Comparison of ENCODE assay signal across 15 cellular contexts in the genomic region with DNA sequence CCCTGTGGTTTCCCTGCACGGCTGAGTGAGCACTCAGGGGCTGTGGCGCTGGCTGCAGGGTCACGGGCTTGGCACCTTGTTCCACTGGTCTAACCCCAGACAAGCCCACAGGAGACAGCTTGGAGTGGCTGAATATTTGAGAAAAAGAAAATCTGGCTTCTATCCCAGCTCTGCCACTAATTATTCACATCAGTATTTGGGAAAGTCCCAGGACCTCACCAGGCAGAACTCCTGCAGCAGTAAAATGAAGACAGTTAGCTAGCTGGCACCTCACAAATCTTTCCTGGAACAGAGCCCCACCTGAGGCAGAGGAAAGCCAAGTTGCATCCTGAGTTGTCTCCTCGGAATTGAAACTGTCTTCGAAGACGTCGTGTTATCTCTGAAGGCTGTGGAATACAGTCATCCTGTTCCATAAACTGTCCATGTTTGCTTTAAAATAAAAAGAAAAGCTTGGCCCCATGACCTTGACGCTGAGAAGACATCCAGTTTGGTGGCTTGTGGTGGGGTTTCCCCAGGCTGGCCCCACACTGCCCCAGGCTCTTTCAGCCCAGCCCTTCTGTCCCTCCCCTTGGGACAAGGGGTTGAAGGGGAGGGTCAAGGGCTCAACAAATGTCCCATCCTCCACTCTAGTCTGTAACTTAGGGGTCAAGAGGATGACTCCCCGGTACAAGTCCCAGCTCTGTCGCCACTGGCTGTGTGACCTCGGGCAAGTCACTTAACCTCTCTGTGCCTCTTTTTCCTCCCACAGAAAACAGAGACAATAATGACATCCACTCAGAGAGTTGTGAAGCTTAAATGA.
DNase-seq lines count a peak whose midpoint lies in the region; ATAC-seq, FAIRE-seq and TF ChIP-seq lines count a peak whose summit lies in the region.
"Had no signal": no experiment of that assay in that cellular context is flagged by ENCODE, and none has a peak within 500 bp of the region (broad histone marks: within the 10 kb centered on the region; RNA-seq: fewer than 3 reads in every experiment).

No MANE protein-coding gene starts in this region.

- no peak overlapping the region for H2AFZ ChIP-seq in astrocyte (ENCODE audit: low read depth, low read length)

- H3K9me3 ChIP-seq in heart left ventricle (no peaks in the 10 kb centered on the region), astrocyte (ENCODE audit: insufficient read depth, low read depth, low read length) (no peaks in the 10 kb centered on the region)
- H3K9me3 ChIP-seq in effector memory CD4-positive, alpha-beta T cell (ENCODE audit: control insufficient read depth, low read length): no peaks in the 10 kb centered on the region

- H3K27me3 ChIP-seq in heart left ventricle (peaks cover 0 to 17% (median 0%) of the 10 kb centered on the region in 9 donors), astrocyte (ENCODE audit: insufficient read depth, low read length) (peaks cover 2% of the 10 kb centered on the region)
- H3K27me3 ChIP-seq in effector memory CD4-positive, alpha-beta T cell (replicated peaks; ENCODE audit: control insufficient read depth, insufficient read depth, low read length, poor library complexity, severe bottlenecking): no peaks in the 10 kb centered on the region

- intact Hi-C loops in left cardiac atrium (cut with DNase I) (loop anchor here in 1 of 2 donors (10.0 kb wide), 1 partner anchor 317 kb away; no protein-coding TSS in a partner anchor), heart left ventricle (cut with DNase I) (no loop called here)

- no peak overlapping the region for H3K4me3 ChIP-seq in heart left ventricle
- no peak overlapping the region for H3K4me3 ChIP-seq in astrocyte (ENCODE audit: insufficient read depth, low read depth, low read length)
- no peak overlapping the region for H3K4me3 ChIP-seq in effector memory CD4-positive, alpha-beta T cell (ENCODE audit: insufficient read depth, low read depth, low read length, poor library complexity, severe bottlenecking)

- no peak overlapping the region for H3K27ac Mint-ChIP-seq in astrocyte (ENCODE audit: unreplicated experiment)
- H3K27ac Mint-ChIP-seq in activated naive CD8-positive, alpha-beta T cell treated with anti-CD3 and anti-CD28 coated beads for 36 hours: no peak overlapping the region

- H3K36me3 ChIP-seq in heart left ventricle (no peaks in the 10 kb centered on the region), astrocyte (ENCODE audit: insufficient read depth, low read length) (no peaks in the 10 kb centered on the region)
- H3K36me3 ChIP-seq in effector memory CD4-positive, alpha-beta T cell (ENCODE audit: control insufficient read depth, insufficient read depth, low read length): no peaks in the 10 kb centered on the region

- H3K4me1 ChIP-seq in heart left ventricle: peaks cover 0 to 4% (median 0%) of the 10 kb centered on the region in 12 donors
- H3K4me1 ChIP-seq in astrocyte (ENCODE audit: insufficient read depth, low read length): no peaks in the 10 kb centered on the region
- no peaks in the 10 kb centered on the region for H3K4me1 ChIP-seq in effector memory CD4-positive, alpha-beta T cell (ENCODE audit: control insufficient read depth, insufficient read depth, low read length, poor library complexity, severe bottlenecking)

- H3K27me3 Mint-ChIP-seq in astrocyte (ENCODE audit: low read depth, unreplicated experiment): peaks cover 46% of the 10 kb centered on the region
- H3K27me3 Mint-ChIP-seq in activated naive CD8-positive, alpha-beta T cell treated with anti-CD3 and anti-CD28 coated beads for 36 hours: peaks cover 14% of the 10 kb centered on the region

- peak overlapping the region; percentile 29 for H3K4me2 ChIP-seq in astrocyte (ENCODE audit: low read length)

- WGBS in heart left ventricle, 4 donors: 43 to 61% (median 54%) methylated on average over 8 to 11 of the region's 11 CpGs

- FAIRE-seq in astrocyte (lab: Jason Lieb, UNC): no peak

- DNase-seq in left cardiac atrium (no peak), heart left ventricle (no peak), astrocyte (ENCODE audit: low read depth) (peak; percentile 31), kidney tubule cell (ENCODE audit: low spot score) (peak; percentile 80)
- DNase-seq in activated naive CD8-positive, alpha-beta T cell treated with anti-CD3 and anti-CD28 coated beads for 36 hours: no peak
- DNase-seq in effector memory CD4-positive, alpha-beta T cell: no peak
- DNase-seq: activated T-cell treated with anti-CD3 and anti-CD28 coated beads, Interleukin-2, amount 50 U/mL, for 4 hours; Kasumi-1; NCI-H510A; occipital lobe; Right ventricle myocardium superior; stimulated activated CD4-positive, alpha-beta T cell treated with anti-CD3 and anti-CD28 coated beads, Interleukin-1b, Interleukin-23, amount 100 ng/mL, for 48 hours had no signal

- TF ChIP-seq CTCF in heart left ventricle (IDR thresholded peaks at IDR 0.05) (no peak), astrocyte (IDR thresholded peaks at IDR 0.05; ENCODE audit: insufficient read depth, low read depth, low read length) (no peak)

- H3K36me3 Mint-ChIP-seq in astrocyte (ENCODE audit: low read depth, unreplicated experiment): peaks cover 2% of the 10 kb centered on the region
- no peaks in the 10 kb centered on the region for H3K36me3 Mint-ChIP-seq in activated naive CD8-positive, alpha-beta T cell treated with anti-CD3 and anti-CD28 coated beads for 36 hours

- H4K20me1 ChIP-seq in astrocyte (ENCODE audit: insufficient read depth, low read length): no peaks in the 10 kb centered on the region

- no peaks in the 10 kb centered on the region for H3K4me1 Mint-ChIP-seq in astrocyte (ENCODE audit: low read depth, unreplicated experiment)
- H3K4me1 Mint-ChIP-seq in activated naive CD8-positive, alpha-beta T cell treated with anti-CD3 and anti-CD28 coated beads for 36 hours: no peaks in the 10 kb centered on the region

- H3K4me3 Mint-ChIP-seq in astrocyte (ENCODE audit: unreplicated experiment): no peak overlapping the region
- H3K4me3 Mint-ChIP-seq in activated naive CD8-positive, alpha-beta T cell treated with anti-CD3 and anti-CD28 coated beads for 36 hours: no peak overlapping the region
- H3K4me3 Mint-ChIP-seq: activated T-cell treated with anti-CD3 and anti-CD28 coated beads, Interleukin-2, amount 50 U/mL, for 4 hours had no signal

- peak; percentile 29 to 32 for ATAC-seq in left cardiac atrium
- no peak for ATAC-seq in heart left ventricle
- ATAC-seq in GM18505 (IDR thresholded peaks at IDR 0.05; ENCODE audit: unreplicated experiment): no peak
- ATAC-seq in GM18511 (IDR thresholded peaks at IDR 0.05; ENCODE audit: unreplicated experiment): no peak
- ATAC-seq: activated T-cell treated with anti-CD3 and anti-CD28 coated beads, Interleukin-2, amount 50 U/mL, for 4 hours; left lobe of liver had no signal

- H3K9me3 Mint-ChIP-seq in astrocyte (ENCODE audit: unreplicated experiment): peaks cover 6% of the 10 kb centered on the region
- H3K9me3 Mint-ChIP-seq in activated naive CD8-positive, alpha-beta T cell treated with anti-CD3 and anti-CD28 coated beads for 36 hours: no peaks in the 10 kb centered on the region
- H3K9me3 Mint-ChIP-seq: activated T-cell treated with anti-CD3 and anti-CD28 coated beads, Interleukin-2, amount 50 U/mL, for 4 hours had no signal

- no peak for TF ChIP-seq POLR2A in heart left ventricle (IDR thresholded peaks at IDR 0.05)
- TF ChIP-seq POLR2A in GM18505 (IDR thresholded peaks at IDR 0.05; ENCODE audit: borderline replicate concordance, extremely low read depth, insufficient read depth, insufficient read length): no peak

- no peak overlapping the region for H3K27ac ChIP-seq in heart left ventricle
- H3K27ac ChIP-seq in astrocyte (ENCODE audit: low read depth, low read length): no peak overlapping the region
- no peak overlapping the region for H3K27ac ChIP-seq in effector memory CD4-positive, alpha-beta T cell (ENCODE audit: insufficient read depth, low read length, poor library complexity, severe bottlenecking)

- no peaks in the 10 kb centered on the region for H3K79me2 ChIP-seq in astrocyte (ENCODE audit: insufficient read depth, low read length)

- no peak overlapping the region for H3K9ac ChIP-seq in astrocyte (ENCODE audit: low read length)

Comparison
In these comparisons a context has a peak if more than half of its experiments do, and no peak if none do; other contexts are left out.
1. ATAC-seq: peak in left cardiac atrium (2 of 2); none in heart left ventricle (0 of 4), GM18505 (single experiment) and GM18511 (single experiment).
2. DNase-seq: peak in astrocyte (single experiment) and kidney tubule cell (single experiment); none in left cardiac atrium (single experiment), heart left ventricle (0 of 5), activated naive CD8-positive, alpha-beta T cell treated with anti-CD3 and anti-CD28 coated beads for 36 hours (single experiment) and effector memory CD4-positive, alpha-beta T cell (0 of 3).